ENCODE assay signal across 14 cellular contexts in the genomic region with DNA sequence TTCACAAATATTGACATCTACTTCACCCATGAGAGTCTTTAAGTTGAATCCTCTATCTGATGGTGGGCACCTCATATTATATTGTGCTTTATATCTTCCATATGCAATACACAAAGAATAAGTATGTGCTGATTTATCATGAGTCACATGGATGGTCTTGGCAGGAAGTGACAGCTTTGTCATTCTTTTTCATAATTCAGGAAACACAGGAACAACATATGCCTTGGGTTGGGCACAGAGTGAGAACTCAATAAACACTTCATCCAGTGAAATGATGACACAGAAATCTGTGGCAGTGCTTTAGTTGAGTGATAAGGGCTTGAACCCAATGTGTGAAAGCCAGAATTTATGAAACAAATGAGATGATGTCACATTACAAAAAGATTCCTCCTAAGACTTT. TPM values are rescaled to one million over a fixed set of nuclear protein-coding genes. Genes with fewer than 3 reads are reported as not detected.
A peak's percentile ranks its signal among the peaks of the same experiment; 100 is the strongest.
DNase-seq lines count a peak whose midpoint lies in the region; ATAC-seq and TF ChIP-seq lines count a peak whose summit lies in the region.
"Had no signal": no experiment of that assay in that cellular context is flagged by ENCODE, and none has a peak within 500 bp of the region (broad histone marks: within the 10 kb centered on the region; RNA-seq: fewer than 3 reads in every experiment).

No MANE protein-coding gene starts in this region.

- intact Hi-C loops in upper lobe of right lung (cut with DNase I) = no loop called here

- peak; percentile 24 to 51 for ATAC-seq in activated T-cell treated with anti-CD3 and anti-CD28 coated beads, Interleukin-2, amount 50 U/mL, for 72 hours (replicated peaks in 1 of 2)
- ATAC-seq in upper lobe of right lung (no peak), GM18867 (IDR thresholded peaks at IDR 0.05; ENCODE audit: unreplicated experiment) (no peak)
- ATAC-seq: pancreas had no signal

- peaks cover 7% of the 10 kb centered on the region for H3K27me3 Mint-ChIP-seq in activated T-cell treated with anti-CD3 and anti-CD28 coated beads, Interleukin-2, amount 50 U/mL, for 72 hours (ENCODE audit: low read depth)
- H3K27me3 Mint-ChIP-seq: activated CD4-positive, alpha-beta T cell treated with anti-CD3 and anti-CD28 coated beads, Interleukin-2, amount 10 ng/mL, durations not matched to agents 7 days and 5 days; dendritic cell treated with granulocyte-macrophage colony-stimulating factor and Interleukin-4, amounts not matched to agents 40 ng/mL and 50 ng/mL, for 4 days had no signal

- H3K36me3 ChIP-seq in upper lobe of right lung = no peaks in the 10 kb centered on the region
- H3K36me3 ChIP-seq: HAP-1, pancreas had no signal

- no peaks in the 10 kb centered on the region for H3K9me3 Mint-ChIP-seq in activated T-cell treated with anti-CD3 and anti-CD28 coated beads, Interleukin-2, amount 50 U/mL, for 72 hours
- H3K9me3 Mint-ChIP-seq: activated CD4-positive, alpha-beta T cell treated with anti-CD3 and anti-CD28 coated beads, Interleukin-2, amount 10 ng/mL, durations not matched to agents 7 days and 5 days; dendritic cell treated with granulocyte-macrophage colony-stimulating factor and Interleukin-4, amounts not matched to agents 40 ng/mL and 50 ng/mL, for 4 days; T-helper 1 cell treated with Interleukin-12 subunit alpha and Interleukin-12 subunit beta and Interleukin-4 antibody, amounts not matched to agents 30 μg/mL and 1 μg/mL, for 36 hours had no signal

- H3K4me3 Mint-ChIP-seq in activated T-cell treated with anti-CD3 and anti-CD28 coated beads, Interleukin-2, amount 50 U/mL, for 72 hours = no peak overlapping the region
- H3K4me3 Mint-ChIP-seq: activated CD4-positive, alpha-beta T cell treated with anti-CD3 and anti-CD28 coated beads, Interleukin-2, amount 10 ng/mL, durations not matched to agents 7 days and 5 days; dendritic cell treated with granulocyte-macrophage colony-stimulating factor and Interleukin-4, amounts not matched to agents 40 ng/mL and 50 ng/mL, for 4 days; T-helper 1 cell treated with Interleukin-12 subunit alpha and Interleukin-12 subunit beta and Interleukin-4 antibody, amounts not matched to agents 30 μg/mL and 1 μg/mL, for 36 hours had no signal

- in situ Hi-C loops in SK-MEL-5 (cut with HindIII; ENCODE audit: low pct_unique_long_range_greater_than_20kb, low sequenced_read_pairs) = no loop called here

- H3K4me3 ChIP-seq in upper lobe of right lung = no peak overlapping the region
- H3K4me3 ChIP-seq: HAP-1, pancreas had no signal

- no peak for TF ChIP-seq CTCF in upper lobe of right lung (IDR thresholded peaks at IDR 0.05)

- H3K9me3 ChIP-seq in upper lobe of right lung = no peaks in the 10 kb centered on the region
- H3K9me3 ChIP-seq: HAP-1, pancreas had no signal

- no peaks in the 10 kb centered on the region for H3K27me3 ChIP-seq in upper lobe of right lung
- H3K27me3 ChIP-seq: pancreas had no signal

- H3K27ac Mint-ChIP-seq in activated T-cell treated with anti-CD3 and anti-CD28 coated beads, Interleukin-2, amount 50 U/mL, for 72 hours = no peak overlapping the region
- H3K27ac Mint-ChIP-seq: activated CD4-positive, alpha-beta T cell treated with anti-CD3 and anti-CD28 coated beads, Interleukin-2, amount 10 ng/mL, durations not matched to agents 7 days and 5 days; dendritic cell treated with granulocyte-macrophage colony-stimulating factor and Interleukin-4, amounts not matched to agents 40 ng/mL and 50 ng/mL, for 4 days; T-helper 1 cell treated with Interleukin-12 subunit alpha and Interleukin-12 subunit beta and Interleukin-4 antibody, amounts not matched to agents 30 μg/mL and 1 μg/mL, for 36 hours had no signal

- no peaks in the 10 kb centered on the region for H3K36me3 Mint-ChIP-seq in activated T-cell treated with anti-CD3 and anti-CD28 coated beads, Interleukin-2, amount 50 U/mL, for 72 hours (ENCODE audit: insufficient read depth in 2 of 2)

- H3K4me1 Mint-ChIP-seq in activated T-cell treated with anti-CD3 and anti-CD28 coated beads, Interleukin-2, amount 50 U/mL, for 72 hours (ENCODE audit: low read depth) = peaks cover 24% of the 10 kb centered on the region
- H3K4me1 Mint-ChIP-seq: activated CD4-positive, alpha-beta T cell treated with anti-CD3 and anti-CD28 coated beads, Interleukin-2, amount 10 ng/mL, durations not matched to agents 7 days and 5 days had no signal

- DNase-seq in activated T-cell treated with anti-CD3 and anti-CD28 coated beads, Interleukin-2, amount 50 U/mL, for 72 hours = no peak
- DNase-seq in activated T-cell treated with anti-CD3 and anti-CD28 coated beads for 4 hours (no peak), SK-MEL-5 (ENCODE audit: low read depth, low spot score) (peak; percentile 19), fibroblast of peridontal ligament (ENCODE audit: extremely low read depth) (peak; percentile 32), upper lobe of right lung (no peak), NCI-H2171 treated with DMSO at 0.1 percent for 48 hours (lab: John Stamatoyannopoulos, UW) (no peak), midbrain (lab: John Stamatoyannopoulos, UW) (no peak)
- DNase-seq: activated CD4-positive, alpha-beta T cell treated with anti-CD3 and anti-CD28 coated beads, Interleukin-2, amount 10 ng/mL, durations not matched to agents 7 days and 5 days; NCI-H2227 treated with DMSO at 0.1 percent for 48 hours; pancreas had no signal

- H3K4me1 ChIP-seq in upper lobe of right lung = peaks cover 36% of the 10 kb centered on the region

- H3K27ac ChIP-seq in upper lobe of right lung = peak overlapping the region; percentile 9
- H3K27ac ChIP-seq: pancreas had no signal

RNA-seq across cellular contexts. Expression of gene GADD45A, which starts 41.2 kb away (rescaled TPM):
- total RNA-seq in activated T-cell treated with anti-CD3 and anti-CD28 coated beads, Interleukin-2, amount 50 U/mL, for 72 hours = 100 to 1,000 TPM; 113 to 135 TPM
- 7.4 and 9.4 TPM in 2 replicates for total RNA-seq in SK-MEL-5 (2014; rRNA removed; shearing (Covaris generic))
- 31.4 and 31.6 TPM in 2 replicates for polyA plus RNA-seq in SK-MEL-5 (2015; cell fraction: cytosol; rRNA removed)
- polyA plus RNA-seq in SK-MEL-5 (2015; cell fraction: nucleus; rRNA removed) = 30.4 and 54.8 TPM in 2 replicates
- 16.4 TPM for total RNA-seq in upper lobe of right lung

Comparison
In these comparisons a context has a peak if more than half of its experiments do, and no peak if none do; other contexts are left out.
1. ATAC-seq: peak in activated T-cell treated with anti-CD3 and anti-CD28 coated beads, Interleukin-2, amount 50 U/mL, for 72 hours (2 of 2); none in upper lobe of right lung (single experiment) and GM18867 (single experiment).
2. DNase-seq: peak in SK-MEL-5 (single experiment) and fibroblast of peridontal ligament (single experiment); none in activated T-cell treated with anti-CD3 and anti-CD28 coated beads, Interleukin-2, amount 50 U/mL, for 72 hours (0 of 2), activated T-cell treated with anti-CD3 and anti-CD28 coated beads for 4 hours (single experiment), upper lobe of right lung (single experiment), NCI-H2171 treated with DMSO at 0.1 percent for 48 hours (single experiment) and midbrain (single experiment).